Comparison of ENCODE assay signal across 22 cellular contexts in genomic region chr4:66767442-66767841, GRCh38.
DNase-seq lines count a peak whose midpoint lies in the region; ATAC-seq, FAIRE-seq and TF ChIP-seq lines count a peak whose summit lies in the region.
"Had no signal": no experiment of that assay in that cellular context is flagged by ENCODE, and none has a peak within 500 bp of the region (broad histone marks: within the 10 kb centered on the region; RNA-seq: fewer than 3 reads in every experiment).

No MANE protein-coding gene starts in this region.

- H3K4me2 ChIP-seq in HepG2 (ENCODE audit: low read depth, low read length) = no peak overlapping the region
- H3K4me2 ChIP-seq in H1 (ENCODE audit: insufficient read depth in 1 of 2, low read depth in 2 of 2, low read length in 2 of 2) = no peak overlapping the region
- H3K4me2 ChIP-seq: BLaER1, GM23338 had no signal

- H3K4me3 ChIP-seq in HepG2 (replicated peaks in 1 of 3; ENCODE audit: insufficient read depth in 1 of 3, low read depth in 2 of 3, low read length in 3 of 3) (no peak overlapping the region), right lobe of liver (no peak overlapping the region), H1 (ENCODE audit: extremely low read depth in 1 of 4, insufficient read depth in 2 of 4, low read depth in 3 of 4, low read length in 4 of 4) (no peak overlapping the region)
- H3K4me3 ChIP-seq: BLaER1, GM12878, GM23338, HAP-1 had no signal

- no peak overlapping the region for H3K18ac ChIP-seq in H1 (ENCODE audit: extremely low read depth, low read length)

- WGBS in HepG2 (ENCODE audit: low lambda C conversion rate) = 0% methylated on average over 1 of the region's 1 CpG
- 50% methylated on average over 1 of the region's 1 CpG for WGBS in right lobe of liver (ENCODE audit: insufficient coverage, low coverage, low lambda C conversion rate, missing lambda C conversion rate)
- WGBS in H1 (ENCODE audit: extremely low coverage in 1 of 2, insufficient coverage in 1 of 2, insufficient read length in 1 of 2, insufficient replicate concordance in 2 of 2, low coverage in 1 of 2, low lambda C conversion rate in 2 of 2, missing lambda C conversion rate in 1 of 2), 2 experiments = 93% methylated on average over 1 of the region's 1 CpG; no CpG with 5 or more reads in 1 of the 2 experiments

- no peak overlapping the region for H4K5ac ChIP-seq in H1 (ENCODE audit: insufficient read length, low read depth, low read length)

- ATAC-seq in HepG2 (no peak), right lobe of liver (no peak)
- ATAC-seq: CD8-positive, alpha-beta T cell; GM23338 had no signal

- H2AFZ ChIP-seq in HepG2 (ENCODE audit: low read length) (no peak overlapping the region), H1 (ENCODE audit: low read length) (no peak overlapping the region)
- H2AFZ ChIP-seq: GM23338 had no signal

- no peaks in the 10 kb centered on the region for H3K79me2 ChIP-seq in HepG2 (ENCODE audit: insufficient read depth, low read length)
- no peaks in the 10 kb centered on the region for H3K79me2 ChIP-seq in H1 (ENCODE audit: control insufficient read depth in 1 of 2, insufficient read depth in 2 of 2, low read length in 2 of 2)

- H2BK5ac ChIP-seq in H1 (ENCODE audit: low read depth, low read length) = no peak overlapping the region

- no peaks in the 10 kb centered on the region for H4K20me1 ChIP-seq in HepG2 (ENCODE audit: insufficient read depth, low read length)
- H4K20me1 ChIP-seq in H1 (replicated peaks in 1 of 2; ENCODE audit: control insufficient read depth in 1 of 2, insufficient read depth in 2 of 2, low read length in 2 of 2) = no peaks in the 10 kb centered on the region
- H4K20me1 ChIP-seq: BLaER1 had no signal

- intact Hi-C loops in HepG2 (cut with micrococcal nuclease; ENCODE audit: unreplicated experiment) = no loop called here
- intact Hi-C loops in right lobe of liver (cut with DNase I) = no loop called here

- no peak overlapping the region for H3K4me3 Mint-ChIP-seq in nephron progenitor cell
- H3K4me3 Mint-ChIP-seq: B cell; CD4-positive, CD25-positive, alpha-beta regulatory T cell; CD8-positive, alpha-beta T cell; GM23338; HFFc6 had no signal

- no peaks in the 10 kb centered on the region for H3K79me1 ChIP-seq in H1 (ENCODE audit: low read depth, low read length)

- no peak for FAIRE-seq in HepG2 (lab: Jason Lieb, UNC)
- no peak for FAIRE-seq in H1 (lab: Jason Lieb, UNC)
- FAIRE-seq: GM12878, GM19239, H54 had no signal

- POLR2A ChIA-PET in HepG2 (lab: Yijun Ruan, JAX) (no interaction called here), H1 (lab: Charles Lee; ENCODE audit: partially characterized antibody) (no interaction called here)

- no peak overlapping the region for H3K9ac ChIP-seq in HepG2 (ENCODE audit: insufficient read depth, low read depth, low read length)
- H3K9ac ChIP-seq in H1 (replicated peaks in 1 of 4; ENCODE audit: extremely low read depth in 1 of 4, low read depth in 3 of 4, low read length in 3 of 4) = no peak overlapping the region
- H3K9ac ChIP-seq: BLaER1 had no signal

- H3K27ac ChIP-seq in HepG2 (ENCODE audit: extremely low read length, insufficient read depth, low read length) = no peak overlapping the region
- no peak overlapping the region for H3K27ac ChIP-seq in right lobe of liver
- no peak overlapping the region for H3K27ac ChIP-seq in H1 (ENCODE audit: low read depth, low read length)
- H3K27ac ChIP-seq: 22Rv1, BLaER1, C4-2B had no signal

- H2AK5ac ChIP-seq in H1 (ENCODE audit: low read depth, low read length) = no peak overlapping the region

- H3K4ac ChIP-seq in H1 (replicated peaks; ENCODE audit: insufficient read length, low read depth, low read length) = no peak overlapping the region

- in situ Hi-C loops in HepG2 (cut with HindIII; ENCODE audit: extremely low pct_ligation_motif_present, low pct_unique_long_range_greater_than_20kb) = no loop called here

- no peaks in the 10 kb centered on the region for H3K4me1 Mint-ChIP-seq in nephron progenitor cell
- H3K4me1 Mint-ChIP-seq: B cell; CD4-positive, CD25-positive, alpha-beta regulatory T cell had no signal

- DNase-seq in HepG2 (ENCODE audit: low spot score) (no peak), right lobe of liver (no peak), H1 (ENCODE audit: low read depth in 1 of 2, low spot score in 2 of 2) (no peak), nephron progenitor cell (no peak), NCI-H446 treated with DMSO at 0.1 percent for 48 hours (lab: John Stamatoyannopoulos, UW) (no peak), SHP77 (lab: John Stamatoyannopoulos, UW) (no peak)
- DNase-seq: Caco-2; CD4-positive, CD25-positive, alpha-beta regulatory T cell; CD8-positive, alpha-beta T cell; DMS153; EL; GDM1; HFFc6 had no signal

- 0 out of 2 replicates have a peak overlapping the region, but pooled peaks have one; percentile 17 for H2BK12ac ChIP-seq in H1 (ENCODE audit: low read depth, low read length)

- no peak overlapping the region for H2BK120ac ChIP-seq in H1 (replicated peaks; ENCODE audit: low read depth, low read length)

- H3K4me1 ChIP-seq in HepG2 (ENCODE audit: insufficient read depth, low read length) (no peaks in the 10 kb centered on the region), right lobe of liver (no peaks in the 10 kb centered on the region), H1 (replicated peaks in 1 of 4; ENCODE audit: control insufficient read depth in 3 of 4, insufficient read depth in 4 of 4, low read length in 3 of 4) (no peaks in the 10 kb centered on the region)
- H3K4me1 ChIP-seq: BLaER1, Caco-2 had no signal

- CTCF ChIA-PET in HepG2 (lab: Yijun Ruan, JAX; ENCODE audit: low intra/inter-chr PET ratio, low total read pairs) (no interaction called here), H1 (lab: Charles Lee; ENCODE audit: partially characterized antibody) (no interaction called here)

- H3K23me2 ChIP-seq in H1 (ENCODE audit: low read depth, low read length) = no peaks in the 10 kb centered on the region

- no peaks in the 10 kb centered on the region for H3K27me3 Mint-ChIP-seq in nephron progenitor cell (ENCODE audit: low read depth, poor library complexity)
- H3K27me3 Mint-ChIP-seq: B cell; CD4-positive, CD25-positive, alpha-beta regulatory T cell had no signal

- H3K36me3 ChIP-seq in HepG2 (replicated peaks in 1 of 2; ENCODE audit: control insufficient read depth in 1 of 2, insufficient read depth in 2 of 2, low read length in 2 of 2) (no peaks in the 10 kb centered on the region), right lobe of liver (no peaks in the 10 kb centered on the region), H1 (ENCODE audit: control insufficient read depth in 2 of 4, insufficient read depth in 4 of 4, low read length in 3 of 4) (no peaks in the 10 kb centered on the region)
- H3K36me3 ChIP-seq: BLaER1, HAP-1 had no signal

- H3K36me3 Mint-ChIP-seq in nephron progenitor cell (ENCODE audit: low read depth) = no peaks in the 10 kb centered on the region
- H3K36me3 Mint-ChIP-seq: CD4-positive, CD25-positive, alpha-beta regulatory T cell; CD8-positive, alpha-beta T cell had no signal

- H3K14ac ChIP-seq in H1 (ENCODE audit: insufficient read length) = no peak overlapping the region

- no peak overlapping the region for H3K56ac ChIP-seq in H1 (replicated peaks; ENCODE audit: insufficient read length, low read depth, low read length)

- H3K9me3 Mint-ChIP-seq in nephron progenitor cell = no peaks in the 10 kb centered on the region

- TF ChIP-seq RAD21 in HepG2 (CRISPR knock-in tag; IDR thresholded peaks at IDR 0.05) (no peak), H1 (IDR thresholded peaks at IDR 0.05 in 1 of 2, conservative IDR thresholded peaks at IDR 0.05 in 1 of 2; ENCODE audit: low read depth in 2 of 2, low read length in 2 of 2) (no peak)

- no peak overlapping the region for H2BK15ac ChIP-seq in H1 (ENCODE audit: low read length)

- TF ChIP-seq POLR2A in HepG2 (IDR thresholded peaks at IDR 0.05; ENCODE audit: insufficient read depth in 1 of 2, low read depth in 2 of 2, low read length in 2 of 2) (no peak), right lobe of liver (IDR thresholded peaks at IDR 0.05) (no peak), H1 (IDR thresholded peaks at IDR 0.05; ENCODE audit: control extremely low read depth in 1 of 2, low read depth in 2 of 2, low read length in 2 of 2) (no peak)

- no TSS peak for BruUV-seq in HepG2 (replicated peaks; lab: Mats Ljungman, UMichigan)

- H4K91ac ChIP-seq in H1 (replicated peaks; ENCODE audit: insufficient read length, low read length) = no peak overlapping the region

- no peak overlapping the region for H3K23ac ChIP-seq in H1 (ENCODE audit: insufficient read length)

- TF ChIP-seq CTCF in HepG2 (CRISPR knock-in tag; IDR thresholded peaks at IDR 0.05) (no peak), right lobe of liver (IDR thresholded peaks at IDR 0.05) (no peak), H1 (IDR thresholded peaks at IDR 0.05; ENCODE audit: control extremely low read depth in 1 of 3, insufficient read depth in 1 of 3, low read depth in 1 of 3, low read length in 3 of 3) (no peak), nephron progenitor cell (IDR thresholded peaks at IDR 0.05) (no peak)

- H3K27me3 ChIP-seq in HepG2 (ENCODE audit: control insufficient read depth in 1 of 2, insufficient read depth in 2 of 2, low read length in 2 of 2) = no peaks in the 10 kb centered on the region
- H3K27me3 ChIP-seq in right lobe of liver = no peaks in the 10 kb centered on the region
- no peaks in the 10 kb centered on the region for H3K27me3 ChIP-seq in H1 (replicated peaks in 1 of 4; ENCODE audit: control insufficient read depth in 3 of 4, extremely low read depth in 1 of 4, insufficient read depth in 3 of 4, low read length in 3 of 4)
- H3K27me3 ChIP-seq: BLaER1 had no signal

- H3K9me3 ChIP-seq in HepG2 (ENCODE audit: low read length) (no peaks in the 10 kb centered on the region), right lobe of liver (no peaks in the 10 kb centered on the region), H1 (ENCODE audit: insufficient read depth in 2 of 2, low read depth in 1 of 2, low read length in 1 of 2) (no peaks in the 10 kb centered on the region)
- H3K9me3 ChIP-seq: BLaER1, Caco-2, HAP-1 had no signal

- H2BK20ac ChIP-seq in H1 (ENCODE audit: low read length) = no peak overlapping the region

- H3K27ac Mint-ChIP-seq in nephron progenitor cell = peak overlapping the region; percentile 38
- H3K27ac Mint-ChIP-seq: B cell; CD4-positive, CD25-positive, alpha-beta regulatory T cell; CD8-positive, alpha-beta T cell; GM23338; HFFc6 had no signal

- TF ChIP-seq EP300 in HepG2 (IDR thresholded peaks at IDR 0.05; ENCODE audit: low read depth in 2 of 2, low read length in 2 of 2) (no peak), HepG2 (CRISPR knock-in tag; IDR thresholded peaks at IDR 0.05; ENCODE audit: borderline replicate concordance) (no peak), H1 (IDR thresholded peaks at IDR 0.05; ENCODE audit: borderline replicate concordance in 1 of 2, low read depth in 2 of 2, low read length in 2 of 2) (no peak)

- no peak overlapping the region for H4K8ac ChIP-seq in H1 (ENCODE audit: extremely low read depth, insufficient read depth, low read length)

TF ChIP-seq in H1, 55 proteins besides CTCF, POLR2A, EP300 and RAD21:
- no peak for TF ChIP-seq SIX5 (IDR thresholded peaks at IDR 0.05; ENCODE audit: low read depth, low read length)
- TF ChIP-seq JUND (IDR thresholded peaks at IDR 0.05; ENCODE audit: low read length) = no peak
- TF ChIP-seq BRCA1 (IDR thresholded peaks at IDR 0.05; ENCODE audit: low read depth, low read length) = no peak
- TF ChIP-seq CBX8 (IDR thresholded peaks at IDR 0.05; ENCODE audit: borderline replicate concordance, low read depth, low read length) = no peak
